12 cellular contexts compared by ENCODE assay signal in the genomic region with DNA sequence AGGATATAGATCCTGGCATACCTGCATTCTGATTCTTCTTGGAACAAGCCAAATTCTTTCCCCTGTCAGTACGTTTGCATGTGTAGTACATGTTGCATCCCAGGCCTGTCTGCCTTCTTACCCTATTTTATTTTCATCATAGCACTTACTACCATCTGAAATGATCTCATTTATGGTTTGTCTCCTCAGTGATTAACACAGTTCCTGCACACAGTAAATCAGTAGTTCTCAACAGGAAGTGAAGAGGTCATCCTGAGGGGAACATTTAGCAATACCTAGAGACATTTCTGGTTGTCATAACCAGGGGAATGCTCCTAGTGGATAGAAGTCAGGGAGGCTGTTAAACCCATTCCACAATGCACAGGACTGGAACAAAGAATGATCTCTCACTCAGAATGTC. TPM values are rescaled to one million over a fixed set of nuclear protein-coding genes. Genes with fewer than 3 reads are reported as not detected.
DNase-seq lines count a peak whose midpoint lies in the region; ATAC-seq, FAIRE-seq and TF ChIP-seq lines count a peak whose summit lies in the region.
"Had no signal": no experiment of that assay in that cellular context is flagged by ENCODE, and none has a peak within 500 bp of the region (broad histone marks: within the 10 kb centered on the region; RNA-seq: fewer than 3 reads in every experiment).

No MANE protein-coding gene starts in this region.

- in situ Hi-C loops in brain microvascular endothelial cell (cut with HindIII; ENCODE audit: low pct_ligation_motif_present, low sequenced_read_pairs), result no loop called here
- in situ Hi-C loops in HepG2 (cut with HindIII; ENCODE audit: extremely low pct_ligation_motif_present, low pct_unique_long_range_greater_than_20kb), result no loop called here

- CTCF ChIA-PET in HepG2 (lab: Yijun Ruan, JAX; ENCODE audit: low intra/inter-chr PET ratio, low total read pairs), result no interaction called here

- H3K27me3 ChIP-seq in brain microvascular endothelial cell (replicated peaks), result no peaks in the 10 kb centered on the region
- no peaks in the 10 kb centered on the region for H3K27me3 ChIP-seq in HepG2 (ENCODE audit: control insufficient read depth in 1 of 2, insufficient read depth in 2 of 2, low read length in 2 of 2)
- H3K27me3 ChIP-seq: adrenal gland, stomach had no signal

- no peak for TF ChIP-seq RAD21 in HepG2 (CRISPR knock-in tag; IDR thresholded peaks at IDR 0.05)

- H2AFZ ChIP-seq in HepG2 (ENCODE audit: low read length), result no peak overlapping the region

- no peak for TF ChIP-seq POLR2A in HepG2 (IDR thresholded peaks at IDR 0.05; ENCODE audit: insufficient read depth in 1 of 2, low read depth in 2 of 2, low read length in 2 of 2)

- WGBS in HepG2 (ENCODE audit: low lambda C conversion rate), result 94% methylated on average over 1 of the region's 1 CpG

- intact Hi-C loops in HepG2 (cut with micrococcal nuclease; ENCODE audit: unreplicated experiment), result no loop called here

- no peak for TF ChIP-seq EP300 in HepG2 (IDR thresholded peaks at IDR 0.05; ENCODE audit: low read depth in 2 of 2, low read length in 2 of 2)
- TF ChIP-seq EP300 in HepG2 (CRISPR knock-in tag; IDR thresholded peaks at IDR 0.05; ENCODE audit: borderline replicate concordance), result no peak

- no peak overlapping the region for H3K4me3 ChIP-seq in brain microvascular endothelial cell (ENCODE audit: low read depth, low read length)
- no peak overlapping the region for H3K4me3 ChIP-seq in HepG2 (replicated peaks in 1 of 3; ENCODE audit: insufficient read depth in 1 of 3, low read depth in 2 of 3, low read length in 3 of 3)
- H3K4me3 ChIP-seq: adrenal gland, stomach had no signal

- no peak for TF ChIP-seq CTCF in C4-2B (conservative IDR thresholded peaks at IDR 0.05)
- no peak for TF ChIP-seq CTCF in brain microvascular endothelial cell (IDR thresholded peaks at IDR 0.05; ENCODE audit: low read depth, low read length, missing control alignments)
- TF ChIP-seq CTCF in HepG2 (CRISPR knock-in tag; IDR thresholded peaks at IDR 0.05), result no peak

- H3K36me3 ChIP-seq in brain microvascular endothelial cell (replicated peaks), result no peaks in the 10 kb centered on the region
- no peaks in the 10 kb centered on the region; a peak in 1 of 5 replicates for H3K36me3 ChIP-seq in HepG2 (replicated peaks in 1 of 2; ENCODE audit: control insufficient read depth in 1 of 2, insufficient read depth in 2 of 2, low read length in 2 of 2)
- H3K36me3 ChIP-seq: adrenal gland had no signal

- no peaks in the 10 kb centered on the region for H3K9me3 ChIP-seq in HepG2 (ENCODE audit: low read length)
- H3K9me3 ChIP-seq: adrenal gland, stomach had no signal

- no peak overlapping the region for H3K4me2 ChIP-seq in HepG2 (ENCODE audit: low read depth, low read length)

- no peak overlapping the region for H3K9ac ChIP-seq in HepG2 (ENCODE audit: insufficient read depth, low read depth, low read length)

- H3K79me2 ChIP-seq in HepG2 (ENCODE audit: insufficient read depth, low read length), result no peaks in the 10 kb centered on the region

- POLR2A ChIA-PET in HepG2 (lab: Yijun Ruan, JAX), result no interaction called here

- no TSS peak for BruUV-seq in HepG2 (replicated peaks; lab: Mats Ljungman, UMichigan)

- peaks cover 10% of the 10 kb centered on the region for H3K4me1 ChIP-seq in HepG2 (ENCODE audit: insufficient read depth, low read length)
- H3K4me1 ChIP-seq: adrenal gland, stomach had no signal

- no peaks in the 10 kb centered on the region for H4K20me1 ChIP-seq in HepG2 (ENCODE audit: insufficient read depth, low read length)

- DNase-seq in HT-29 (ENCODE audit: low spot score) (peak; percentile 39), brain microvascular endothelial cell (peak; percentile 71), HepG2 (ENCODE audit: low spot score) (no peak), iPS-NIHi7 (ENCODE audit: extremely low spot score) (no peak), pons (ENCODE audit: low spot score) (no peak)
- DNase-seq: adrenal gland, NCI-H524, stomach had no signal

- FAIRE-seq in HepG2 (lab: Jason Lieb, UNC), result no peak
- FAIRE-seq: G401.6 had no signal

- ATAC-seq in HepG2, result no peak; the same call in 2 of the 3 replicates
- no peak for ATAC-seq in HG02970 (IDR thresholded peaks at IDR 0.05; ENCODE audit: low FRiP score, unreplicated experiment)
- ATAC-seq in GM18519 (IDR thresholded peaks at IDR 0.05; ENCODE audit: low FRiP score, unreplicated experiment), result no peak

- peak overlapping the region; percentile 62; the same call in 1 of the 2 replicates for H3K27ac ChIP-seq in C4-2B
- peak overlapping the region; percentile 27 for H3K27ac ChIP-seq in brain microvascular endothelial cell
- no peak overlapping the region for H3K27ac ChIP-seq in HepG2 (ENCODE audit: extremely low read length, insufficient read depth, low read length)

RNA-seq across cellular contexts. Expression of gene SLC26A4, which starts 38.2 kb away (rescaled TPM):
- total RNA-seq in HT-29 (2014; rRNA removed; shearing (Covaris generic)), result not detected in 2 replicates
- total RNA-seq in HepG2 (2016; rRNA removed; fragmentation: Illumina TruSeq; extraction: Trizol), result 0.11 TPM in 1 of 2 replicates, not detected in the other
- total RNA-seq in HepG2 (2016; cell fraction: cytosol; rRNA removed; fragmentation: Illumina TruSeq; extraction: Trizol; ENCODE audit: low read depth), result 0.09 TPM in 1 of 2 replicates, not detected in the other
- 0.04 and 0.22 TPM in 2 replicates for total RNA-seq in HepG2 (2016; cell fraction: insoluble cytoplasmic fraction; rRNA removed; fragmentation: Illumina TruSeq; extraction: Trizol)
- not detected in 2 replicates for total RNA-seq in HepG2 (2016; cell fraction: membrane; rRNA removed; fragmentation: Illumina TruSeq; extraction: Trizol)
- total RNA-seq in HepG2 (2016; cell fraction: nucleus; rRNA removed; fragmentation: Illumina TruSeq; extraction: Trizol), result 0.28 TPM in 1 of 2 replicates, not detected in the other
- polyA plus RNA-seq in HepG2 (2011; rRNA removed), result 0.08 and 0.10 TPM in 2 replicates
- polyA plus RNA-seq in HepG2 (2011; cell fraction: cytosol; rRNA removed), result 0.04 and 0.09 TPM in 2 replicates
- polyA plus RNA-seq in HepG2 (2011; cell fraction: nucleus; rRNA removed), result 0.23 and 0.29 TPM in 2 replicates
- 0.03 and 0.12 TPM in 2 replicates for polyA plus RNA-seq in HepG2 (2012)
- polyA plus RNA-seq in HepG2 (2016; cell fraction: cytosol; fragmentation: Illumina TruSeq; extraction: Trizol; ENCODE audit: low read depth), result not detected in 2 replicates
- polyA plus RNA-seq in HepG2 (2016; cell fraction: insoluble cytoplasmic fraction; fragmentation: Illumina TruSeq; extraction: Trizol; ENCODE audit: low read depth), result not detected in 2 replicates
- polyA plus RNA-seq in HepG2 (2016; cell fraction: membrane; fragmentation: Illumina TruSeq; extraction: Trizol; ENCODE audit: low read depth), result not detected in 2 replicates
- polyA plus RNA-seq in HepG2 (2016; cell fraction: nucleus; fragmentation: Illumina TruSeq; extraction: Trizol; ENCODE audit: insufficient read depth, low read depth), result 0.08 TPM in 1 of 2 replicates, not detected in the other
- 0.09 and 0.20 TPM in 2 replicates for polyA minus RNA-seq in HepG2 (2011; rRNA and poly(A)+ RNA removed; ENCODE audit: low replicate concordance)
- 0.30 TPM in 1 of 2 replicates, not detected in the other for polyA minus RNA-seq in HepG2 (2011; cell fraction: cytosol; rRNA and poly(A)+ RNA removed)
- 0.25 and 1.5 TPM in 2 replicates for polyA minus RNA-seq in HepG2 (2011; cell fraction: nucleus; rRNA and poly(A)+ RNA removed)

RNA-seq across cellular contexts. Expression of gene BCAP29, which starts 42.4 kb away (rescaled TPM):
- total RNA-seq in HT-29 (2014; rRNA removed; shearing (Covaris generic)), result 8.6 and 13.9 TPM in 2 replicates
- total RNA-seq in HepG2 (2016; rRNA removed; fragmentation: Illumina TruSeq; extraction: Trizol), result 27.8 and 35.6 TPM in 2 replicates
- total RNA-seq in HepG2 (2016; cell fraction: cytosol; rRNA removed; fragmentation: Illumina TruSeq; extraction: Trizol; ENCODE audit: low read depth), result 9.7 and 10.3 TPM in 2 replicates
- total RNA-seq in HepG2 (2016; cell fraction: insoluble cytoplasmic fraction; rRNA removed; fragmentation: Illumina TruSeq; extraction: Trizol), result 24.9 and 34.5 TPM in 2 replicates
- 15.3 and 18.6 TPM in 2 replicates for total RNA-seq in HepG2 (2016; cell fraction: membrane; rRNA removed; fragmentation: Illumina TruSeq; extraction: Trizol)
- 34.2 and 42.0 TPM in 2 replicates for total RNA-seq in HepG2 (2016; cell fraction: nucleus; rRNA removed; fragmentation: Illumina TruSeq; extraction: Trizol)
- 11.1 and 15.3 TPM in 2 replicates for polyA plus RNA-seq in HepG2 (2011; rRNA removed)
- 6.6 and 15.3 TPM in 2 replicates for polyA plus RNA-seq in HepG2 (2011; cell fraction: cytosol; rRNA removed)
- 5.5 and 6.6 TPM in 2 replicates for polyA plus RNA-seq in HepG2 (2011; cell fraction: nucleus; rRNA removed)
- 18.6 and 33.9 TPM in 2 replicates for polyA plus RNA-seq in HepG2 (2012)
- polyA plus RNA-seq in HepG2 (2016; cell fraction: cytosol; fragmentation: Illumina TruSeq; extraction: Trizol; ENCODE audit: low read depth), result 12.8 and 13.2 TPM in 2 replicates
- 21.5 and 21.6 TPM in 2 replicates for polyA plus RNA-seq in HepG2 (2016; cell fraction: insoluble cytoplasmic fraction; fragmentation: Illumina TruSeq; extraction: Trizol; ENCODE audit: low read depth)
- 12.1 and 13.0 TPM in 2 replicates for polyA plus RNA-seq in HepG2 (2016; cell fraction: membrane; fragmentation: Illumina TruSeq; extraction: Trizol; ENCODE audit: low read depth)
- 41.8 and 43.2 TPM in 2 replicates for polyA plus RNA-seq in HepG2 (2016; cell fraction: nucleus; fragmentation: Illumina TruSeq; extraction: Trizol; ENCODE audit: insufficient read depth, low read depth)
- 6.7 and 10.7 TPM in 2 replicates for polyA minus RNA-seq in HepG2 (2011; rRNA and poly(A)+ RNA removed; ENCODE audit: low replicate concordance)
- 9.6 and 10.0 TPM in 2 replicates for polyA minus RNA-seq in HepG2 (2011; cell fraction: cytosol; rRNA and poly(A)+ RNA removed)
- polyA minus RNA-seq in HepG2 (2011; cell fraction: nucleus; rRNA and poly(A)+ RNA removed), result 27.8 and 31.9 TPM in 2 replicates

RNA-seq across cellular contexts. Expression of gene DUS4L, which starts 58.7 kb away (rescaled TPM):
- 8.8 and 13.3 TPM in 2 replicates for total RNA-seq in HT-29 (2014; rRNA removed; shearing (Covaris generic))
- 9.8 and 10.6 TPM in 2 replicates for total RNA-seq in HepG2 (2016; rRNA removed; fragmentation: Illumina TruSeq; extraction: Trizol)
- 4.9 and 6.6 TPM in 2 replicates for total RNA-seq in HepG2 (2016; cell fraction: cytosol; rRNA removed; fragmentation: Illumina TruSeq; extraction: Trizol; ENCODE audit: low read depth)
- total RNA-seq in HepG2 (2016; cell fraction: insoluble cytoplasmic fraction; rRNA removed; fragmentation: Illumina TruSeq; extraction: Trizol), result 8.8 and 10.7 TPM in 2 replicates
- total RNA-seq in HepG2 (2016; cell fraction: membrane; rRNA removed; fragmentation: Illumina TruSeq; extraction: Trizol), result 7.6 and 9.0 TPM in 2 replicates
- 12.6 and 14.1 TPM in 2 replicates for total RNA-seq in HepG2 (2016; cell fraction: nucleus; rRNA removed; fragmentation: Illumina TruSeq; extraction: Trizol)
- 3.9 and 5.6 TPM in 2 replicates for polyA plus RNA-seq in HepG2 (2011; rRNA removed)
- 2.0 and 2.7 TPM in 2 replicates for polyA plus RNA-seq in HepG2 (2011; cell fraction: cytosol; rRNA removed)
- polyA plus RNA-seq in HepG2 (2011; cell fraction: nucleus; rRNA removed), result 4.9 and 5.3 TPM in 2 replicates
- 5.9 and 8.4 TPM in 2 replicates for polyA plus RNA-seq in HepG2 (2012)
- 2.7 and 3.6 TPM in 2 replicates for polyA plus RNA-seq in HepG2 (2016; cell fraction: cytosol; fragmentation: Illumina TruSeq; extraction: Trizol; ENCODE audit: low read depth)
- 10.6 and 11.7 TPM in 2 replicates for polyA plus RNA-seq in HepG2 (2016; cell fraction: insoluble cytoplasmic fraction; fragmentation: Illumina TruSeq; extraction: Trizol; ENCODE audit: low read depth)
- 6.6 and 7.0 TPM in 2 replicates for polyA plus RNA-seq in HepG2 (2016; cell fraction: membrane; fragmentation: Illumina TruSeq; extraction: Trizol; ENCODE audit: low read depth)
- 11.8 and 16.4 TPM in 2 replicates for polyA plus RNA-seq in HepG2 (2016; cell fraction: nucleus; fragmentation: Illumina TruSeq; extraction: Trizol; ENCODE audit: insufficient read depth, low read depth)
- polyA minus RNA-seq in HepG2 (2011; rRNA and poly(A)+ RNA removed; ENCODE audit: low replicate concordance), result 3.5 and 8.4 TPM in 2 replicates
- polyA minus RNA-seq in HepG2 (2011; cell fraction: cytosol; rRNA and poly(A)+ RNA removed), result 2.2 and 3.5 TPM in 2 replicates
- polyA minus RNA-seq in HepG2 (2011; cell fraction: nucleus; rRNA and poly(A)+ RNA removed), result 13.6 and 18.8 TPM in 2 replicates

RNA-seq across cellular contexts. Expression of gene COG5, which starts 58.7 kb away (rescaled TPM):
- 49.6 and 58.0 TPM in 2 replicates for total RNA-seq in HT-29 (2014; rRNA removed; shearing (Covaris generic))
- 31.3 and 50.0 TPM in 2 replicates for total RNA-seq in HepG2 (2016; rRNA removed; fragmentation: Illumina TruSeq; extraction: Trizol)
- total RNA-seq in HepG2 (2016; cell fraction: cytosol; rRNA removed; fragmentation: Illumina TruSeq; extraction: Trizol; ENCODE audit: low read depth), result 6.1 and 6.8 TPM in 2 replicates
- total RNA-seq in HepG2 (2016; cell fraction: insoluble cytoplasmic fraction; rRNA removed; fragmentation: Illumina TruSeq; extraction: Trizol), result 31.5 and 51.4 TPM in 2 replicates
- total RNA-seq in HepG2 (2016; cell fraction: membrane; rRNA removed; fragmentation: Illumina TruSeq; extraction: Trizol), result 7.1 and 7.8 TPM in 2 replicates
- total RNA-seq in HepG2 (2016; cell fraction: nucleus; rRNA removed; fragmentation: Illumina TruSeq; extraction: Trizol), result 69.2 and 71.8 TPM in 2 replicates
- 16.0 and 20.4 TPM in 2 replicates for polyA plus RNA-seq in HepG2 (2011; rRNA removed)
- 10.2 and 16.7 TPM in 2 replicates for polyA plus RNA-seq in HepG2 (2011; cell fraction: cytosol; rRNA removed)
- 16.2 and 20.5 TPM in 2 replicates for polyA plus RNA-seq in HepG2 (2011; cell fraction: nucleus; rRNA removed)
- 15.0 and 17.6 TPM in 2 replicates for polyA plus RNA-seq in HepG2 (2012)
- 0.83 and 0.87 TPM in 2 replicates for polyA plus RNA-seq in HepG2 (2016; cell fraction: cytosol; fragmentation: Illumina TruSeq; extraction: Trizol; ENCODE audit: low read depth)
- 26.2 and 32.7 TPM in 2 replicates for polyA plus RNA-seq in HepG2 (2016; cell fraction: insoluble cytoplasmic fraction; fragmentation: Illumina TruSeq; extraction: Trizol; ENCODE audit: low read depth)
- polyA plus RNA-seq in HepG2 (2016; cell fraction: membrane; fragmentation: Illumina TruSeq; extraction: Trizol; ENCODE audit: low read depth), result 2.2 and 2.3 TPM in 2 replicates
- polyA plus RNA-seq in HepG2 (2016; cell fraction: nucleus; fragmentation: Illumina TruSeq; extraction: Trizol; ENCODE audit: insufficient read depth, low read depth), result 16.4 and 19.9 TPM in 2 replicates
- polyA minus RNA-seq in HepG2 (2011; rRNA and poly(A)+ RNA removed; ENCODE audit: low replicate concordance), result 15.6 and 20.7 TPM in 2 replicates
- polyA minus RNA-seq in HepG2 (2011; cell fraction: cytosol; rRNA and poly(A)+ RNA removed), result 18.6 and 26.5 TPM in 2 replicates
- 95.6 and 135 TPM in 2 replicates for polyA minus RNA-seq in HepG2 (2011; cell fraction: nucleus; rRNA and poly(A)+ RNA removed)

Comparison
In these comparisons a context has a peak if more than half of its experiments do, and no peak if none do; other contexts are left out.
1. DNase-seq: peak in HT-29 (single experiment) and brain microvascular endothelial cell (single experiment); none in HepG2 (single experiment), iPS-NIHi7 (single experiment) and pons (single experiment).